8 cellular contexts compared by ENCODE assay signal in the genomic region with DNA sequence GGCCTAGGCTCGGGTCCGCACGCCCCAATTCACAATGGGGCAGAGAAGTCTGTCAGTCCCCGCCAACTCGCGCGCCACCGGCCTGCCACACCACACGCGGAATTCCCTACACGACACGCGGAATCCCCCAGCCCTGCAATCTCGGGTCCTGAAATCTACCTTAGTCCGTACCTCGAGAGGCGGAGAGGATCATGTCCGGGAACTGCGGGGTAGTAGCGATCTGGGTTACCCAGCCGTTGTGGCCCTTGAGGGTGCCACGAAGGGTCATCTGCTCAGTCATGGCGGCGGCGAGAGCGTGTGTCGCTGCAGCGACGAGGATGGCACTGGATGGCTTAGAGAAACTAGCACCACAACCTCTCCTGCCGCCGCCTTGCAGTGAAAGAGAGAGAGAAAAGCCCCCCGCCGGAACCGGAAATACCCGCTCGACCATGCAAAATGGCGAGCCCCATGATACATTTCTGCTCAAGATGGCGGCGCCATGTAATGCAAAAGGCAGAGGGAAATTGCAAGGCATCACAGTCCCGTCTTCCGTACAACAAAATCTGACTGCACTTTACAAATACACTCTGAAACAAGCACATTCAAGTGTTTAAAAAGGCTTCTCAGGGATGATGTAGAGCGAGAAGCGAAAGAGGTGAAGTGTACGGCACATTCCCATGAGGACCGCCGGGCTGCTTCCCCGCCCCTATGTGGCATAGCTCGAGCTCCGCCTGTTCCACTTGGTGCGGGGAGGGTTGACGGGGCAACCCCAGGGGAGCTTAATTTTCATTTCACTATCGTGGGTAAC. TPM values are rescaled to one million over a fixed set of nuclear protein-coding genes. Genes with fewer than 3 reads are reported as not detected.
DNase-seq lines count a peak whose midpoint lies in the region; ATAC-seq and TF ChIP-seq lines count a peak whose summit lies in the region.

A gene (minus strand): TSS at position 386 of the 787 bp plus-strand sequence. CDS start 106 bp downstream, at position 280.

- H3K4me1 ChIP-seq in liver (ENCODE audit: control insufficient read depth in 4 of 4, insufficient read depth in 4 of 4, low read length in 3 of 4) = peaks cover 11 to 51% (median 38%) of the 10 kb centered on the region in 4 donors

- peak; percentile 91 for DNase-seq in activated naive CD4-positive, alpha-beta T cell treated with Interleukin-2 at 50 U/mL for 16 hours
- no peak for DNase-seq in activated naive CD4-positive, alpha-beta T cell (lab: John Stamatoyannopoulos, UW)
- DNase-seq in stimulated activated CD4-positive, alpha-beta T cell treated with anti-CD3 and anti-CD28 coated beads, Interleukin-4, amount 100 ng/mL, for 4 hours = peak; percentile 82 to 87
- DNase-seq in midbrain (lab: John Stamatoyannopoulos, UW) = no peak

- TF ChIP-seq CTCF in WI38 (IDR thresholded peaks at IDR 0.05; ENCODE audit: low read depth, low read length) = no peak
- no peak for TF ChIP-seq CTCF in liver (IDR thresholded peaks at IDR 0.05; ENCODE audit: low read depth, low read length, missing input control)

- no peak for TF ChIP-seq RAD21 in liver (IDR thresholded peaks at IDR 0.05)

- under 1% methylated on average over 52 of the region's 52 CpGs for WGBS in liver

- H3K27me3 ChIP-seq in liver (ENCODE audit: control insufficient read depth in 4 of 4, insufficient read depth in 4 of 4, low read length in 3 of 4) = no peaks in the 10 kb centered on the region

- peak within 1 kb of the TSS; percentile 93 for H3K9ac ChIP-seq in liver (ENCODE audit: low read depth in 1 of 2, low read length in 2 of 2)

- H3K9me3 ChIP-seq in liver (ENCODE audit: control insufficient read depth in 4 of 4, low read length in 3 of 4) = no peaks in the 10 kb centered on the region

- H3K4me3 ChIP-seq in WI38 (ENCODE audit: low read depth, low read length) (peak within 1 kb of the TSS; percentile 81), liver (ENCODE audit: low read depth in 1 of 3, low read length in 3 of 3) (peak within 1 kb of the TSS; percentile 63 to 99 (median 86))

- peak; percentile 54 for ATAC-seq in HG03342 (IDR thresholded peaks at IDR 0.05; ENCODE audit: unreplicated experiment)

- H3K27ac ChIP-seq in cingulate gyrus (ENCODE audit: low read depth, low read length) (peak within 1 kb of the TSS; percentile 91), liver (ENCODE audit: low read depth in 1 of 2, low read length in 2 of 2) (peak within 1 kb of the TSS; percentile 95 to 96)

- H3K36me3 ChIP-seq in liver (ENCODE audit: control insufficient read depth in 4 of 4, insufficient read depth in 3 of 4, low read depth in 1 of 4, low read length in 3 of 4) = peaks cover 17 to 27% (median 21%) of the 10 kb centered on the region in 4 donors

TF ChIP-seq in liver, 16 proteins besides CTCF, POLR2A, EP300 and RAD21:
- TF ChIP-seq, protein P1, sequence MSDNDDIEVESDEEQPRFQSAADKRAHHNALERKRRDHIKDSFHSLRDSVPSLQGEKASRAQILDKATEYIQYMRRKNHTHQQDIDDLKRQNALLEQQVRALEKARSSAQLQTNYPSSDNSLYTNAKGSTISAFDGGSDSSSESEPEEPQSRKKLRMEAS (IDR thresholded peaks at IDR 0.05) = peak; percentile 69
- TF ChIP-seq FOXA2 (IDR thresholded peaks at IDR 0.05) (no peak), GABPA (IDR thresholded peaks at IDR 0.05 in 1 of 2, conservative IDR thresholded peaks at IDR 0.05 in 1 of 2) (peak; percentile 93 to 96), HNF4G (IDR thresholded peaks at IDR 0.05) (no peak), EGR1 (IDR thresholded peaks at IDR 0.05; ENCODE audit: low read depth in 2 of 2) (peak; percentile 3 to 27), SP1 (IDR thresholded peaks at IDR 0.05) (no peak), NR2F2 (IDR thresholded peaks at IDR 0.05) (no peak), JUND (IDR thresholded peaks at IDR 0.05) (peak in 1 of 2 donors; percentile 7), TAF1 (conservative IDR thresholded peaks at IDR 0.05) (peak; percentile 99), HNF4A (conservative IDR thresholded peaks at IDR 0.05) (no peak), YY1 (IDR thresholded peaks at IDR 0.05) (peak; percentile 100), FOXA1 (IDR thresholded peaks at IDR 0.05) (no peak), RXRA (IDR thresholded peaks at IDR 0.05) (no peak)
- TF ChIP-seq, protein P2, sequence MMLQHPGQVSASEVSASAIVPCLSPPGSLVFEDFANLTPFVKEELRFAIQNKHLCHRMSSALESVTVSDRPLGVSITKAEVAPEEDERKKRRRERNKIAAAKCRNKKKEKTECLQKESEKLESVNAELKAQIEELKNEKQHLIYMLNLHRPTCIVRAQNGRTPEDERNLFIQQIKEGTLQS (IDR thresholded peaks at IDR 0.05) = no peak
- TF ChIP-seq, protein P3, sequence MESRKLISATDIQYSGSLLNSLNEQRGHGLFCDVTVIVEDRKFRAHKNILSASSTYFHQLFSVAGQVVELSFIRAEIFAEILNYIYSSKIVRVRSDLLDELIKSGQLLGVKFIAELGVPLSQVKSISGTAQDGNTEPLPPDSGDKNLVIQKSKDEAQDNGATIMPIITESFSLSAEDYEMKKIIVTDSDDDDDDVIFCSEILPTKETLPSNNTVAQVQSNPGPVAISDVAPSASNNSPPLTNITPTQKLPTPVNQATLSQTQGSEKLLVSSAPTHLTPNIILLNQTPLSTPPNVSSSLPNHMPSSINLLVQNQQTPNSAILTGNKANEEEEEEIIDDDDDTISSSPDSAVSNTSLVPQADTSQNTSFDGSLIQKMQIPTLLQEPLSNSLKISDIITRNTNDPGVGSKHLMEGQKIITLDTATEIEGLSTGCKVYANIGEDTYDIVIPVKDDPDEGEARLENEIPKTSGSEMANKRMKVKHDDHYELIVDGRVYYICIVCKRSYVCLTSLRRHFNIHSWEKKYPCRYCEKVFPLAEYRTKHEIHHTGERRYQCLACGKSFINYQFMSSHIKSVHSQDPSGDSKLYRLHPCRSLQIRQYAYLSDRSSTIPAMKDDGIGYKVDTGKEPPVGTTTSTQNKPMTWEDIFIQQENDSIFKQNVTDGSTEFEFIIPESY (IDR thresholded peaks at IDR 0.05) = peak; percentile 28
- TF ChIP-seq, protein P4, sequence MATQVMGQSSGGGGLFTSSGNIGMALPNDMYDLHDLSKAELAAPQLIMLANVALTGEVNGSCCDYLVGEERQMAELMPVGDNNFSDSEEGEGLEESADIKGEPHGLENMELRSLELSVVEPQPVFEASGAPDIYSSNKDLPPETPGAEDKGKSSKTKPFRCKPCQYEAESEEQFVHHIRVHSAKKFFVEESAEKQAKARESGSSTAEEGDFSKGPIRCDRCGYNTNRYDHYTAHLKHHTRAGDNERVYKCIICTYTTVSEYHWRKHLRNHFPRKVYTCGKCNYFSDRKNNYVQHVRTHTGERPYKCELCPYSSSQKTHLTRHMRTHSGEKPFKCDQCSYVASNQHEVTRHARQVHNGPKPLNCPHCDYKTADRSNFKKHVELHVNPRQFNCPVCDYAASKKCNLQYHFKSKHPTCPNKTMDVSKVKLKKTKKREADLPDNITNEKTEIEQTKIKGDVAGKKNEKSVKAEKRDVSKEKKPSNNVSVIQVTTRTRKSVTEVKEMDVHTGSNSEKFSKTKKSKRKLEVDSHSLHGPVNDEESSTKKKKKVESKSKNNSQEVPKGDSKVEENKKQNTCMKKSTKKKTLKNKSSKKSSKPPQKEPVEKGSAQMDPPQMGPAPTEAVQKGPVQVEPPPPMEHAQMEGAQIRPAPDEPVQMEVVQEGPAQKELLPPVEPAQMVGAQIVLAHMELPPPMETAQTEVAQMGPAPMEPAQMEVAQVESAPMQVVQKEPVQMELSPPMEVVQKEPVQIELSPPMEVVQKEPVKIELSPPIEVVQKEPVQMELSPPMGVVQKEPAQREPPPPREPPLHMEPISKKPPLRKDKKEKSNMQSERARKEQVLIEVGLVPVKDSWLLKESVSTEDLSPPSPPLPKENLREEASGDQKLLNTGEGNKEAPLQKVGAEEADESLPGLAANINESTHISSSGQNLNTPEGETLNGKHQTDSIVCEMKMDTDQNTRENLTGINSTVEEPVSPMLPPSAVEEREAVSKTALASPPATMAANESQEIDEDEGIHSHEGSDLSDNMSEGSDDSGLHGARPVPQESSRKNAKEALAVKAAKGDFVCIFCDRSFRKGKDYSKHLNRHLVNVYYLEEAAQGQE (IDR thresholded peaks at IDR 0.05) = peak; percentile 80
TF ChIP-seq in liver: peak in this region for 8.

RNA-seq across cellular contexts. Expression of the gene that starts here (rescaled TPM):
- 1,000 to 10,000 TPM in 1 of 2 donors, 100 to 1,000 TPM in 1; 967 to 2,255 TPM for total RNA-seq in liver
- 100 to 1,000 TPM; 310 to 913 TPM for polyA plus RNA-seq in liver

Comparison
In these comparisons a context has a peak if more than half of its experiments do, and no peak if none do; other contexts are left out.
1. DNase-seq: peak in activated naive CD4-positive, alpha-beta T cell treated with Interleukin-2 at 50 U/mL for 16 hours (single experiment) and stimulated activated CD4-positive, alpha-beta T cell treated with anti-CD3 and anti-CD28 coated beads, Interleukin-4, amount 100 ng/mL, for 4 hours (2 of 2); none in activated naive CD4-positive, alpha-beta T cell (0 of 4) and midbrain (single experiment).